ENCODE assay signal across 8 cellular contexts in genomic region chr4:75289843-75290616, GRCh38.
DNase-seq lines count a peak whose midpoint lies in the region; ATAC-seq and TF ChIP-seq lines count a peak whose summit lies in the region.

No MANE protein-coding gene starts in this region.

- intact Hi-C loops in gastrocnemius medialis (cut with DNase I; ENCODE audit: low total_unique reads) = no loop called here

- DNase-seq in GM13977 (ENCODE audit: low spot score) (peak; percentile 27), HPDE6-E6E7 (ENCODE audit: extremely low spot score) (peak; percentile 47), SJCRH30 (peak; percentile 98 to 99), iris pigment epithelial cell (ENCODE audit: low read depth) (peak; percentile 24), gastrocnemius medialis (no peak), MV-4-11 (lab: John Stamatoyannopoulos, UW) (no peak)
- DNase-seq in activated effector memory CD4-positive, alpha-beta T cell treated with Interleukin-2 at 50 U/mL for 16 hours = no peak

- H3K36me3 ChIP-seq in SJCRH30 = no peaks in the 10 kb centered on the region
- no peaks in the 10 kb centered on the region for H3K36me3 ChIP-seq in gastrocnemius medialis

- TF ChIP-seq CTCF in GM13977 (IDR thresholded peaks at IDR 0.05; ENCODE audit: extremely low read depth, insufficient read depth, missing control alignments) (peak; percentile 68), gastrocnemius medialis (IDR thresholded peaks at IDR 0.05 in 4 of 5, conservative IDR thresholded peaks at IDR 0.05 in 1 of 5) (no peak)

- in situ Hi-C loops in GM13977 (cut with MboI; ENCODE audit: low pct_unique_long_range_greater_than_20kb, low sequenced_read_pairs, unreplicated experiment) (no loop called here), gastrocnemius medialis (cut with MboI; ENCODE audit: low sequenced_read_pairs in 4 of 4) (no loop called here)

- H3K27me3 ChIP-seq in SJCRH30 (no peaks in the 10 kb centered on the region), gastrocnemius medialis (no peaks in the 10 kb centered on the region)

- ATAC-seq in gastrocnemius medialis (no peak), GM18858 (IDR thresholded peaks at IDR 0.05; ENCODE audit: unreplicated experiment) (no peak)

- H3K4me1 ChIP-seq in SJCRH30 = peaks cover 27% of the 10 kb centered on the region
- H3K4me1 ChIP-seq in gastrocnemius medialis = no peaks in the 10 kb centered on the region

- H3K4me3 ChIP-seq in SJCRH30 = no peak overlapping the region; the same call in 1 of the 2 replicates
- no peak overlapping the region for H3K4me3 ChIP-seq in gastrocnemius medialis

- H3K9me3 ChIP-seq in SJCRH30 (replicated peaks) = peaks cover 6% of the 10 kb centered on the region
- H3K9me3 ChIP-seq in gastrocnemius medialis = no peaks in the 10 kb centered on the region

- H3K27ac ChIP-seq in SJCRH30 (peak overlapping the region; percentile 81), gastrocnemius medialis (no peak overlapping the region)

- no peak for TF ChIP-seq POLR2A in gastrocnemius medialis (IDR thresholded peaks at IDR 0.05)

Comparison
In these comparisons a context has a peak if more than half of its experiments do, and no peak if none do; other contexts are left out.
1. DNase-seq: peak in GM13977 (single experiment), HPDE6-E6E7 (single experiment), SJCRH30 (2 of 2) and iris pigment epithelial cell (single experiment); none in activated effector memory CD4-positive, alpha-beta T cell treated with Interleukin-2 at 50 U/mL for 16 hours (single experiment), gastrocnemius medialis (0 of 2) and MV-4-11 (single experiment).